11 cellular contexts compared by ENCODE assay signal in genomic region chr4:35897808-35898207, GRCh38.
"Had no signal": no experiment of that assay in that cellular context is flagged by ENCODE, and none has a peak within 500 bp of the region (broad histone marks: within the 10 kb centered on the region; RNA-seq: fewer than 3 reads in every experiment).

No MANE protein-coding gene starts in this region.

- H3K4me3 Mint-ChIP-seq: GM23338, H9, HFFc6 had no signal

- H3K9me3 ChIP-seq: HAP-1 had no signal

- H3K36me3 ChIP-seq: HAP-1 had no signal

- H3K4me1 Mint-ChIP-seq: GM23338, H9 had no signal

- DNase-seq: GM23248, GOT3, H7, H9, HCEC 1CT, HFFc6 had no signal

- H3K9ac ChIP-seq: GM23248 had no signal

- H3K4me2 ChIP-seq: GM23338 had no signal

- H3K4me1 ChIP-seq: HAP-1 had no signal

- H3K27ac ChIP-seq: GM23248 had no signal

- H2AFZ ChIP-seq: GM23248, GM23338 had no signal

- ATAC-seq: GM23338, HCT116 had no signal

- H3K9me3 Mint-ChIP-seq: GM23338, H9 had no signal

- H3K27ac Mint-ChIP-seq: GM23338, H9, HFFc6 had no signal

- H3K4me3 ChIP-seq: GM23248, GM23338, HAP-1 had no signal

- FAIRE-seq: H1, H54 had no signal
